23 cellular contexts compared by ENCODE assay signal in the genomic region with DNA sequence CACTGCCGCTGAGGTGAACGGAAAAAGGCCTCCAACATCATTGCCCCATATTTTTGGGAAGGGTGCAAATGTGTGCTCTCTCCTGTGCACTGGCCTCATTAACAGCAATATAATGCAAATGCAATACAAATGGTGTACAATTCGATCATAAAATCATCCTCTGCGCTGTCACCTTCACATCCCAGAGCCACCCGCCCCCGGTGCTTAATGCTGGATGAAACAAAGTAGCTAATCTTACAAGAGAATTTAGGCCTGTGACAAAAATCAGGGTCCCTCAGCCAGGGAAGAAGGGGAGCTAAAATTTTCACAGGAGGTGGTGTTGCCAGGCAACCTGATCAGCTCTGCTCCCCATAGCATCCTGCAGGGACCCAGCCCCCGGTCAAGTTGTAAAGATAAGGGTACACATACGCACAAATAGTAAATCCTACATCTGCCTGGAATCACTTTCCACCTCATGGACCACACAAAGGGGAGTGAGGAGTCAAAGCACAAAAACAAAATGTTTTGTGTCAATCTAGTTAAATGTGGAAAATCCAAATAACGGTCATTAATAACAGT.
"Had no signal": no experiment of that assay in that cellular context is flagged by ENCODE, and none has a peak within 500 bp of the region (broad histone marks: within the 10 kb centered on the region; RNA-seq: fewer than 3 reads in every experiment).

No MANE protein-coding gene starts in this region.

- DNase-seq: activated CD4-positive, alpha-beta T cell treated with anti-CD3 and anti-CD28 coated beads, Interleukin-2, amount 50 U/mL, for 1 hour; activated CD8-positive, alpha-beta memory T cell treated with anti-CD3 and anti-CD28 coated beads, Interleukin-2, amount 50 U/mL, for 48 hours; activated effector memory CD4-positive, alpha-beta T cell treated with Interleukin-2 at 50 U/mL for 16 hours; activated naive CD4-positive, alpha-beta T cell treated with anti-CD3 and anti-CD28 coated beads, Interleukin-2, amount 10 ng/mL, durations not matched to agents 7 days and 5 days; activated naive CD8-positive, alpha-beta T cell treated with anti-CD3 and anti-CD28 coated beads, Interleukin-2, amount 50 U/mL, for 24 hours; activated T-cell treated with anti-CD3 and anti-CD28 coated beads, Interleukin-2, amount 50 U/mL, for 48 hours; cerebellar nuclear complex; cortex of kidney; effector CD4-positive, alpha-beta T cell; gastrocnemius medialis; heart right ventricle; left lung; sigmoid colon; spleen; stimulated activated CD4-positive, alpha-beta T cell treated with anti-CD3 and anti-CD28 coated beads, Interleukin-4, amount 100 ng/mL, for 4 hours; stimulated activated naive B cell treated with anti-CD40 and anti-IgM and Interleukin-4, amounts not matched to agents 10 μg/mL and 1 μg/mL and 100 μg/mL, for 72 hours; T-cell; thyroid gland had no signal

- H3K36me3 Mint-ChIP-seq: activated naive CD4-positive, alpha-beta T cell treated with anti-CD3 and anti-CD28 coated beads, Interleukin-2, amount 10 ng/mL, durations not matched to agents 7 days and 5 days; mesothelial cell of epicardium; stimulated activated naive B cell treated with anti-CD40 and anti-IgM and Interleukin-4, amounts not matched to agents 10 μg/mL and 1 μg/mL and 100 μg/mL, for 72 hours; T-cell had no signal

- H3K4me3 ChIP-seq: ascending aorta, breast epithelium, gastrocnemius medialis, heart right ventricle, left lung, pancreas, sigmoid colon, spleen, thyroid gland had no signal

- H3K27ac Mint-ChIP-seq: activated naive CD4-positive, alpha-beta T cell treated with anti-CD3 and anti-CD28 coated beads, Interleukin-2, amount 10 ng/mL, durations not matched to agents 7 days and 5 days; activated naive CD8-positive, alpha-beta T cell treated with anti-CD3 and anti-CD28 coated beads, Interleukin-2, amount 50 U/mL, for 24 hours; mesothelial cell of epicardium; stimulated activated naive B cell treated with anti-CD40 and anti-IgM and Interleukin-4, amounts not matched to agents 10 μg/mL and 1 μg/mL and 100 μg/mL, for 72 hours; T-cell had no signal

- H3K9me3 Mint-ChIP-seq: activated naive CD4-positive, alpha-beta T cell treated with anti-CD3 and anti-CD28 coated beads, Interleukin-2, amount 10 ng/mL, durations not matched to agents 7 days and 5 days; activated naive CD8-positive, alpha-beta T cell treated with anti-CD3 and anti-CD28 coated beads, Interleukin-2, amount 50 U/mL, for 24 hours; mesothelial cell of epicardium; stimulated activated naive B cell treated with anti-CD40 and anti-IgM and Interleukin-4, amounts not matched to agents 10 μg/mL and 1 μg/mL and 100 μg/mL, for 72 hours; T-cell had no signal

- H3K9me3 ChIP-seq: ascending aorta, breast epithelium, gastrocnemius medialis, heart right ventricle, left lung, pancreas, sigmoid colon, spleen, thyroid gland had no signal

- H3K27me3 ChIP-seq: ascending aorta, breast epithelium, pancreas, sigmoid colon, thyroid gland had no signal

- H3K27ac ChIP-seq: ascending aorta, gastrocnemius medialis, heart right ventricle, left lung, pancreas, sigmoid colon, spleen, thyroid gland had no signal

- ATAC-seq: activated CD4-positive, CD25-positive, alpha-beta regulatory T cell treated with anti-CD3 and anti-CD28 coated beads, Interleukin-2, amount 50 U/mL, for 24 hours; activated naive CD8-positive, alpha-beta T cell treated with anti-CD3 and anti-CD28 coated beads, Interleukin-2, amount 50 U/mL, for 24 hours; gastrocnemius medialis; heart right ventricle; left lung; pancreas; stimulated activated naive B cell treated with anti-CD40 and anti-IgM and Interleukin-4, amounts not matched to agents 10 μg/mL and 1 μg/mL and 100 μg/mL, for 72 hours; T-cell had no signal

- H3K36me3 ChIP-seq: ascending aorta, breast epithelium, gastrocnemius medialis, heart right ventricle, left lung, pancreas, sigmoid colon, spleen, thyroid gland had no signal

- H3K4me3 Mint-ChIP-seq: activated naive CD4-positive, alpha-beta T cell treated with anti-CD3 and anti-CD28 coated beads, Interleukin-2, amount 10 ng/mL, durations not matched to agents 7 days and 5 days; activated naive CD8-positive, alpha-beta T cell treated with anti-CD3 and anti-CD28 coated beads, Interleukin-2, amount 50 U/mL, for 24 hours; mesothelial cell of epicardium; stimulated activated naive B cell treated with anti-CD40 and anti-IgM and Interleukin-4, amounts not matched to agents 10 μg/mL and 1 μg/mL and 100 μg/mL, for 72 hours; T-cell had no signal
